Comparison of ENCODE assay signal across 8 cellular contexts in genomic region chr6:127190552-127190951, GRCh38.
DNase-seq lines count a peak whose midpoint lies in the region; ATAC-seq and TF ChIP-seq lines count a peak whose summit lies in the region.

No MANE protein-coding gene starts in this region.

- DNase-seq in NAMALWA (ENCODE audit: low spot score) (peak; percentile 53), osteoblast (ENCODE audit: insufficient read length, low spot score, missing footprints) (no peak), stomach (no peak), cerebellum (ENCODE audit: low spot score) (no peak)
- DNase-seq in activated T-cell treated with anti-CD3 and anti-CD28 coated beads, Interleukin-2, amount 50 U/mL, for 1 hour, result no peak

- H3K4me3 ChIP-seq in osteoblast (ENCODE audit: insufficient read depth, low read length) (no peak overlapping the region), stomach (no peak overlapping the region)

- H3K4me1 ChIP-seq in osteoblast (ENCODE audit: insufficient read depth, low read length) (peaks cover 18% of the 10 kb centered on the region), stomach (peaks cover 0 to 14% (median 12%) of the 10 kb centered on the region in 4 donors)

- H2AFZ ChIP-seq in osteoblast (ENCODE audit: low read length), result no peak overlapping the region

- H3K27ac ChIP-seq in osteoblast (ENCODE audit: low read depth, low read length) (no peak overlapping the region), stomach (no peak overlapping the region)

- TF ChIP-seq CTCF in GM12872 (IDR thresholded peaks at IDR 0.05; ENCODE audit: insufficient read depth, low read depth, low read length) (peak; percentile 37; the same call in 2 of the 3 replicates), brain (conservative IDR thresholded peaks at IDR 0.05) (peak; percentile 51 to 64), osteoblast (IDR thresholded peaks at IDR 0.05; ENCODE audit: extremely low read depth, low read depth, low read length) (peak; percentile 74), stomach (IDR thresholded peaks at IDR 0.05) (peak in 1 of 7 experiments; percentile 9)

- H3K36me3 ChIP-seq in osteoblast (ENCODE audit: insufficient read depth, low read length) (no peaks in the 10 kb centered on the region), stomach (no peaks in the 10 kb centered on the region)

- 21 to 37% (median 30%) methylated on average over 2 of the region's 2 CpGs for WGBS in stomach, 5 donors

- intact Hi-C loops in stomach (cut with DNase I; ENCODE audit: low total_unique reads), result no loop called here

- H3K79me2 ChIP-seq in osteoblast (ENCODE audit: insufficient read depth, low read length), result no peaks in the 10 kb centered on the region

- no peaks in the 10 kb centered on the region for H3K36me3 Mint-ChIP-seq in brain

- no peak for TF ChIP-seq POLR2A in stomach (IDR thresholded peaks at IDR 0.05)

- no peak for TF ChIP-seq EP300 in stomach (IDR thresholded peaks at IDR 0.05)

- no peaks in the 10 kb centered on the region for H3K9me3 Mint-ChIP-seq in brain

- no peak overlapping the region for H3K27ac Mint-ChIP-seq in brain

- ATAC-seq in HG02885 (IDR thresholded peaks at IDR 0.05; ENCODE audit: poor library complexity, unreplicated experiment), result no peak

- H3K4me2 ChIP-seq in osteoblast (ENCODE audit: insufficient read depth, low read length), result no peak overlapping the region

- H3K4me3 Mint-ChIP-seq in brain, result no peak overlapping the region

- H3K4me1 Mint-ChIP-seq in brain, result no peaks in the 10 kb centered on the region

- peaks cover 4% of the 10 kb centered on the region for H3K27me3 Mint-ChIP-seq in brain

- no peaks in the 10 kb centered on the region for H3K27me3 ChIP-seq in osteoblast (ENCODE audit: insufficient read depth, low read length)
- H3K27me3 ChIP-seq in stomach, result no peaks in the 10 kb centered on the region

- H3K9me3 ChIP-seq in osteoblast (ENCODE audit: low read depth, low read length) (no peaks in the 10 kb centered on the region), stomach (no peaks in the 10 kb centered on the region)

- no peaks in the 10 kb centered on the region for H4K20me1 ChIP-seq in osteoblast (ENCODE audit: insufficient read depth, low read length)
